ENCODE assay signal across 1 cellular context in the genomic region with DNA sequence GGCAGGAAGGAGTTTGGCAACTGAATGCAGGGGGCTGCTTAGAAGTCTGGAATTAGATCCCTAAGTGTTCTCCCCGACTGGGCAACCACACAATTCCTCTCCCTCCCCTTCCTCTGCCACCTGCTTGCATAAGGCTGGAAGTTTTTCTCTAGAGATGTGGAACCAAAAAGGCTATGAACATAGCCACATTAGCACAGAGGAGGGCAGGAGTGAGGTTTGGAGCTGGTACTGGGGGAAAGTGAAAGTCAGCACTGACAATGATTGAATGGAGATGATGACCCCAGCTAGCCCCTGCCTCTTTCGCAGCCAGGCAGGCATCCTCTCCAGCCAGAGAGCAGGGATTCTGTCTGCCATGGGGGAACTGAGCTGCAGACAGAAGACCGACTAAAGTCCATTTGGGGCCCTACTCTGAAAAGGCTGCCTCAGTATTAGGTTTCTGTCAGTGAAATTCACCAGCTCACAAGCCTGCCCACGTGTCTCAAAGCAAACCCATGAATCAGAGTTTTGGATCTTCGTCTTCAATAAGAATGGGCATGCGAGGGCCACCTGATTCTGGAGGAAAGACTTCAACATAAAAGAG.
TF ChIP-seq lines count a peak whose summit lies in the region.

No MANE protein-coding gene starts in this region.

TF ChIP-seq in HepG2, 621 proteins besides CTCF, POLR2A, EP300 and RAD21 (continued from another document and continues in another):
- TF ChIP-seq, protein P1, sequence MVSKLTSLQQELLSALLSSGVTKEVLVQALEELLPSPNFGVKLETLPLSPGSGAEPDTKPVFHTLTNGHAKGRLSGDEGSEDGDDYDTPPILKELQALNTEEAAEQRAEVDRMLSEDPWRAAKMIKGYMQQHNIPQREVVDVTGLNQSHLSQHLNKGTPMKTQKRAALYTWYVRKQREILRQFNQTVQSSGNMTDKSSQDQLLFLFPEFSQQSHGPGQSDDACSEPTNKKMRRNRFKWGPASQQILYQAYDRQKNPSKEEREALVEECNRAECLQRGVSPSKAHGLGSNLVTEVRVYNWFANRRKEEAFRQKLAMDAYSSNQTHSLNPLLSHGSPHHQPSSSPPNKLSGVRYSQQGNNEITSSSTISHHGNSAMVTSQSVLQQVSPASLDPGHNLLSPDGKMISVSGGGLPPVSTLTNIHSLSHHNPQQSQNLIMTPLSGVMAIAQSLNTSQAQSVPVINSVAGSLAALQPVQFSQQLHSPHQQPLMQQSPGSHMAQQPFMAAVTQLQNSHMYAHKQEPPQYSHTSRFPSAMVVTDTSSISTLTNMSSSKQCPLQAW (CRISPR knock-in tag; IDR thresholded peaks at IDR 0.05), result peak; percentile 50; the same call in 1 of the 2 replicates
- TF ChIP-seq ZNF598 (CRISPR knock-in tag; IDR thresholded peaks at IDR 0.05; ENCODE audit: borderline replicate concordance) (peak; percentile 30; the same call in 1 of the 2 replicates), ZNF841 (CRISPR knock-in tag; IDR thresholded peaks at IDR 0.05; ENCODE audit: borderline replicate concordance) (no peak), TBX3 (IDR thresholded peaks at IDR 0.05; ENCODE audit: borderline replicate concordance) (no peak), ZNF619 (CRISPR knock-in tag; IDR thresholded peaks at IDR 0.05) (peak; percentile 28; the same call in 1 of the 2 replicates), ZNF24 (IDR thresholded peaks at IDR 0.05) (no peak), ZNF326 (CRISPR knock-in tag; IDR thresholded peaks at IDR 0.05; ENCODE audit: borderline replicate concordance) (no peak), BHLHE40 (IDR thresholded peaks at IDR 0.05; ENCODE audit: low read length) (peak; percentile 46; the same call in 1 of the 2 replicates), HMGA1 (CRISPR knock-in tag; conservative IDR thresholded peaks at IDR 0.05) (no peak), ZFX (CRISPR knock-in tag; IDR thresholded peaks at IDR 0.05; ENCODE audit: low read depth) (peak; percentile 70), ZNF496 (CRISPR knock-in tag; IDR thresholded peaks at IDR 0.05; ENCODE audit: insufficient replicate concordance) (no peak), ZNF547 (CRISPR knock-in tag; IDR thresholded peaks at IDR 0.05) (no peak), DMAP1 (CRISPR knock-in tag; IDR thresholded peaks at IDR 0.05) (peak; percentile 72), YEATS4 (CRISPR knock-in tag; IDR thresholded peaks at IDR 0.05; ENCODE audit: borderline replicate concordance) (peak; percentile 66; the same call in 1 of the 2 replicates), ATAD3A (CRISPR knock-in tag; IDR thresholded peaks at IDR 0.05) (no peak), ZMYM4 (CRISPR knock-in tag; IDR thresholded peaks at IDR 0.05) (peak; percentile 66; the same call in 1 of the 2 replicates), AGO1 (IDR thresholded peaks at IDR 0.05; ENCODE audit: low read depth, low read length, poor library complexity, severe bottlenecking) (no peak), ZNF12 (CRISPR knock-in tag; IDR thresholded peaks at IDR 0.05) (0 out of 2 replicates have a peak, but pooled peaks have one; percentile 53), SIX1 (CRISPR knock-in tag; IDR thresholded peaks at IDR 0.05; ENCODE audit: borderline replicate concordance) (peak; percentile 94), FOXM1 (CRISPR knock-in tag; IDR thresholded peaks at IDR 0.05) (0 out of 2 replicates have a peak, but pooled peaks have one; percentile 10), PRMT3 (CRISPR knock-in tag; IDR thresholded peaks at IDR 0.05; ENCODE audit: borderline replicate concordance, low read depth) (peak; percentile 27; the same call in 1 of the 2 replicates), GFI1 (CRISPR knock-in tag; IDR thresholded peaks at IDR 0.05; ENCODE audit: borderline replicate concordance) (no peak), GABPB1 (CRISPR knock-in tag; IDR thresholded peaks at IDR 0.05) (0 out of 2 replicates have a peak, but pooled peaks have one; percentile 18), ZNF292 (CRISPR knock-in tag; IDR thresholded peaks at IDR 0.05; ENCODE audit: borderline replicate concordance, low read depth) (peak; percentile 100; the same call in 1 of the 2 replicates), SMAD1 (CRISPR knock-in tag; IDR thresholded peaks at IDR 0.05; ENCODE audit: borderline replicate concordance, low read depth) (0 out of 2 replicates have a peak, but pooled peaks have one; percentile 48), JUN (CRISPR knock-in tag; IDR thresholded peaks at IDR 0.05) (no peak; the same call in none of the 2 replicates), NFIB (CRISPR knock-in tag; IDR thresholded peaks at IDR 0.05; ENCODE audit: borderline replicate concordance) (no peak), CCAR2 (optimal IDR thresholded peaks at IDR 0.05; ENCODE audit: low read depth, low read length) (no peak), MAFF (IDR thresholded peaks at IDR 0.05; ENCODE audit: low read depth, low read length) (no peak), CHD2 (IDR thresholded peaks at IDR 0.05; ENCODE audit: low read depth, low read length) (no peak), ZNF781 (CRISPR knock-in tag; IDR thresholded peaks at IDR 0.05; ENCODE audit: borderline replicate concordance, not compliant biosample characterization) (no peak)
- TF ChIP-seq, protein P2, sequence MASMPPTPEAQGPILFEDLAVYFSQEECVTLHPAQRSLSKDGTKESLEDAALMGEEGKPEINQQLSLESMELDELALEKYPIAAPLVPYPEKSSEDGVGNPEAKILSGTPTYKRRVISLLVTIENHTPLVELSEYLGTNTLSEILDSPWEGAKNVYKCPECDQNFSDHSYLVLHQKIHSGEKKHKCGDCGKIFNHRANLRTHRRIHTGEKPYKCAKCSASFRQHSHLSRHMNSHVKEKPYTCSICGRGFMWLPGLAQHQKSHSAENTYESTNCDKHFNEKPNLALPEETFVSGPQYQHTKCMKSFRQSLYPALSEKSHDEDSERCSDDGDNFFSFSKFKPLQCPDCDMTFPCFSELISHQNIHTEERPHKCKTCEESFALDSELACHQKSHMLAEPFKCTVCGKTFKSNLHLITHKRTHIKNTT (CRISPR knock-in tag; IDR thresholded peaks at IDR 0.05), result no peak
- TF ChIP-seq, protein P3, sequence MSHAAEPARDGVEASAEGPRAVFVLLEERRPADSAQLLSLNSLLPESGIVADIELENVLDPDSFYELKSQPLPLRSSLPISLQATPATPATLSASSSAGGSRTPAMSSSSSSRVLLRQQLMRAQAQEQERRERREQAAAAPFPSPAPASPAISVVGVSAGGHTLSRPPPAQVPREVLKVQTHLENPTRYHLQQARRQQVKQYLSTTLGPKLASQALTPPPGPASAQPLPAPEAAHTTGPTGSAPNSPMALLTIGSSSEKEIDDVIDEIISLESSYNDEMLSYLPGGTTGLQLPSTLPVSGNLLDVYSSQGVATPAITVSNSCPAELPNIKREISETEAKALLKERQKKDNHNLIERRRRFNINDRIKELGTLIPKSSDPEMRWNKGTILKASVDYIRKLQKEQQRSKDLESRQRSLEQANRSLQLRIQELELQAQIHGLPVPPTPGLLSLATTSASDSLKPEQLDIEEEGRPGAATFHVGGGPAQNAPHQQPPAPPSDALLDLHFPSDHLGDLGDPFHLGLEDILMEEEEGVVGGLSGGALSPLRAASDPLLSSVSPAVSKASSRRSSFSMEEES (CRISPR knock-in tag; IDR thresholded peaks at IDR 0.05), result peak; percentile 79
- TF ChIP-seq, protein P4, sequence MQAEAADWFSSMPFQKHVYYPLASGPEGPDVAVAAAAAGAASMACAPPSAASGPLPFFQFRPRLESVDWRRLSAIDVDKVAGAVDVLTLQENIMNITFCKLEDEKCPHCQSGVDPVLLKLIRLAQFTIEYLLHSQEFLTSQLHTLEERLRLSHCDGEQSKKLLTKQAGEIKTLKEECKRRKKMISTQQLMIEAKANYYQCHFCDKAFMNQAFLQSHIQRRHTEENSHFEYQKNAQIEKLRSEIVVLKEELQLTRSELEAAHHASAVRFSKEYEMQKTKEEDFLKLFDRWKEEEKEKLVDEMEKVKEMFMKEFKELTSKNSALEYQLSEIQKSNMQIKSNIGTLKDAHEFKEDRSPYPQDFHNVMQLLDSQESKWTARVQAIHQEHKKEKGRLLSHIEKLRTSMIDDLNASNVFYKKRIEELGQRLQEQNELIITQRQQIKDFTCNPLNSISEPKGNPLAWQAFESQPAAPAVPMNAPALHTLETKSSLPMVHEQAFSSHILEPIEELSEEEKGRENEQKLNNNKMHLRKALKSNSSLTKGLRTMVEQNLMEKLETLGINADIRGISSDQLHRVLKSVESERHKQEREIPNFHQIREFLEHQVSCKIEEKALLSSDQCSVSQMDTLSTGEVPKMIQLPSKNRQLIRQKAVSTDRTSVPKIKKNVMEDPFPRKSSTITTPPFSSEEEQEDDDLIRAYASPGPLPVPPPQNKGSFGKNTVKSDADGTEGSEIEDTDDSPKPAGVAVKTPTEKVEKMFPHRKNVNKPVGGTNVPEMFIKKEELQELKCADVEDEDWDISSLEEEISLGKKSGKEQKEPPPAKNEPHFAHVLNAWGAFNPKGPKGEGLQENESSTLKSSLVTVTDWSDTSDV (CRISPR knock-in tag; IDR thresholded peaks at IDR 0.05), result no peak
- TF ChIP-seq, protein P5, sequence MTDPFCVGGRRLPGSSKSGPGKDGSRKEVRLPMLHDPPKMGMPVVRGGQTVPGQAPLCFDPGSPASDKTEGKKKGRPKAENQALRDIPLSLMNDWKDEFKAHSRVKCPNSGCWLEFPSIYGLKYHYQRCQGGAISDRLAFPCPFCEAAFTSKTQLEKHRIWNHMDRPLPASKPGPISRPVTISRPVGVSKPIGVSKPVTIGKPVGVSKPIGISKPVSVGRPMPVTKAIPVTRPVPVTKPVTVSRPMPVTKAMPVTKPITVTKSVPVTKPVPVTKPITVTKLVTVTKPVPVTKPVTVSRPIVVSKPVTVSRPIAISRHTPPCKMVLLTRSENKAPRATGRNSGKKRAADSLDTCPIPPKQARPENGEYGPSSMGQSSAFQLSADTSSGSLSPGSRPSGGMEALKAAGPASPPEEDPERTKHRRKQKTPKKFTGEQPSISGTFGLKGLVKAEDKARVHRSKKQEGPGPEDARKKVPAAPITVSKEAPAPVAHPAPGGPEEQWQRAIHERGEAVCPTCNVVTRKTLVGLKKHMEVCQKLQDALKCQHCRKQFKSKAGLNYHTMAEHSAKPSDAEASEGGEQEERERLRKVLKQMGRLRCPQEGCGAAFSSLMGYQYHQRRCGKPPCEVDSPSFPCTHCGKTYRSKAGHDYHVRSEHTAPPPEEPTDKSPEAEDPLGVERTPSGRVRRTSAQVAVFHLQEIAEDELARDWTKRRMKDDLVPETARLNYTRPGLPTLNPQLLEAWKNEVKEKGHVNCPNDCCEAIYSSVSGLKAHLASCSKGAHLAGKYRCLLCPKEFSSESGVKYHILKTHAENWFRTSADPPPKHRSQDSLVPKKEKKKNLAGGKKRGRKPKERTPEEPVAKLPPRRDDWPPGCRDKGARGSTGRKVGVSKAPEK (CRISPR knock-in tag; IDR thresholded peaks at IDR 0.05; ENCODE audit: borderline replicate concordance), result no peak
- TF ChIP-seq, protein P6, sequence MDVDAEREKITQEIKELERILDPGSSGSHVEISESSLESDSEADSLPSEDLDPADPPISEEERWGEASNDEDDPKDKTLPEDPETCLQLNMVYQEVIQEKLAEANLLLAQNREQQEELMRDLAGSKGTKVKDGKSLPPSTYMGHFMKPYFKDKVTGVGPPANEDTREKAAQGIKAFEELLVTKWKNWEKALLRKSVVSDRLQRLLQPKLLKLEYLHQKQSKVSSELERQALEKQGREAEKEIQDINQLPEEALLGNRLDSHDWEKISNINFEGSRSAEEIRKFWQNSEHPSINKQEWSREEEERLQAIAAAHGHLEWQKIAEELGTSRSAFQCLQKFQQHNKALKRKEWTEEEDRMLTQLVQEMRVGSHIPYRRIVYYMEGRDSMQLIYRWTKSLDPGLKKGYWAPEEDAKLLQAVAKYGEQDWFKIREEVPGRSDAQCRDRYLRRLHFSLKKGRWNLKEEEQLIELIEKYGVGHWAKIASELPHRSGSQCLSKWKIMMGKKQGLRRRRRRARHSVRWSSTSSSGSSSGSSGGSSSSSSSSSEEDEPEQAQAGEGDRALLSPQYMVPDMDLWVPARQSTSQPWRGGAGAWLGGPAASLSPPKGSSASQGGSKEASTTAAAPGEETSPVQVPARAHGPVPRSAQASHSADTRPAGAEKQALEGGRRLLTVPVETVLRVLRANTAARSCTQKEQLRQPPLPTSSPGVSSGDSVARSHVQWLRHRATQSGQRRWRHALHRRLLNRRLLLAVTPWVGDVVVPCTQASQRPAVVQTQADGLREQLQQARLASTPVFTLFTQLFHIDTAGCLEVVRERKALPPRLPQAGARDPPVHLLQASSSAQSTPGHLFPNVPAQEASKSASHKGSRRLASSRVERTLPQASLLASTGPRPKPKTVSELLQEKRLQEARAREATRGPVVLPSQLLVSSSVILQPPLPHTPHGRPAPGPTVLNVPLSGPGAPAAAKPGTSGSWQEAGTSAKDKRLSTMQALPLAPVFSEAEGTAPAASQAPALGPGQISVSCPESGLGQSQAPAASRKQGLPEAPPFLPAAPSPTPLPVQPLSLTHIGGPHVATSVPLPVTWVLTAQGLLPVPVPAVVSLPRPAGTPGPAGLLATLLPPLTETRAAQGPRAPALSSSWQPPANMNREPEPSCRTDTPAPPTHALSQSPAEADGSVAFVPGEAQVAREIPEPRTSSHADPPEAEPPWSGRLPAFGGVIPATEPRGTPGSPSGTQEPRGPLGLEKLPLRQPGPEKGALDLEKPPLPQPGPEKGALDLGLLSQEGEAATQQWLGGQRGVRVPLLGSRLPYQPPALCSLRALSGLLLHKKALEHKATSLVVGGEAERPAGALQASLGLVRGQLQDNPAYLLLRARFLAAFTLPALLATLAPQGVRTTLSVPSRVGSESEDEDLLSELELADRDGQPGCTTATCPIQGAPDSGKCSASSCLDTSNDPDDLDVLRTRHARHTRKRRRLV (CRISPR knock-in tag; IDR thresholded peaks at IDR 0.05), result 0 out of 2 replicates have a peak, but pooled peaks have one; percentile 19
- TF ChIP-seq, protein P7, sequence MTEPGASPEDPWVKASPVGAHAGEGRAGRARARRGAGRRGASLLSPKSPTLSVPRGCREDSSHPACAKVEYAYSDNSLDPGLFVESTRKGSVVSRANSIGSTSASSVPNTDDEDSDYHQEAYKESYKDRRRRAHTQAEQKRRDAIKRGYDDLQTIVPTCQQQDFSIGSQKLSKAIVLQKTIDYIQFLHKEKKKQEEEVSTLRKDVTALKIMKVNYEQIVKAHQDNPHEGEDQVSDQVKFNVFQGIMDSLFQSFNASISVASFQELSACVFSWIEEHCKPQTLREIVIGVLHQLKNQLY (CRISPR knock-in tag; IDR thresholded peaks at IDR 0.05), result peak; percentile 72
- TF ChIP-seq, protein P8, sequence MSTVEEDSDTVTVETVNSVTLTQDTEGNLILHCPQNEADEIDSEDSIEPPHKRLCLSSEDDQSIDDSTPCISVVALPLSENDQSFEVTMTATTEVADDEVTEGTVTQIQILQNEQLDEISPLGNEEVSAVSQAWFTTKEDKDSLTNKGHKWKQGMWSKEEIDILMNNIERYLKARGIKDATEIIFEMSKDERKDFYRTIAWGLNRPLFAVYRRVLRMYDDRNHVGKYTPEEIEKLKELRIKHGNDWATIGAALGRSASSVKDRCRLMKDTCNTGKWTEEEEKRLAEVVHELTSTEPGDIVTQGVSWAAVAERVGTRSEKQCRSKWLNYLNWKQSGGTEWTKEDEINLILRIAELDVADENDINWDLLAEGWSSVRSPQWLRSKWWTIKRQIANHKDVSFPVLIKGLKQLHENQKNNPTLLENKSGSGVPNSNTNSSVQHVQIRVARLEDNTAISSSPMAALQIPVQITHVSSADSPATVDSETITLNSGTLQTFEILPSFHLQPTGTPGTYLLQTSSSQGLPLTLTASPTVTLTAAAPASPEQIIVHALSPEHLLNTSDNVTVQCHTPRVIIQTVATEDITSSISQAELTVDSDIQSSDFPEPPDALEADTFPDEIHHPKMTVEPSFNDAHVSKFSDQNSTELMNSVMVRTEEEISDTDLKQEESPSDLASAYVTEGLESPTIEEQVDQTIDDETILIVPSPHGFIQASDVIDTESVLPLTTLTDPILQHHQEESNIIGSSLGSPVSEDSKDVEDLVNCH (CRISPR knock-in tag; IDR thresholded peaks at IDR 0.05), result no peak
- TF ChIP-seq, protein P9, sequence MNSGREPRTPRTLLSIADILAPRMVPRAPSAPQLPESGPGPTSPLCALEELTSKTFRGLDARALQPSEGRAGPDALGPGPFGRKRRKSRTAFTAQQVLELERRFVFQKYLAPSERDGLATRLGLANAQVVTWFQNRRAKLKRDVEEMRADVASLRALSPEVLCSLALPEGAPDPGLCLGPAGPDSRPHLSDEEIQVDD (CRISPR knock-in tag; IDR thresholded peaks at IDR 0.05; ENCODE audit: borderline replicate concordance), result no peak
